ENCODE assay signal across 9 cellular contexts in the genomic region with DNA sequence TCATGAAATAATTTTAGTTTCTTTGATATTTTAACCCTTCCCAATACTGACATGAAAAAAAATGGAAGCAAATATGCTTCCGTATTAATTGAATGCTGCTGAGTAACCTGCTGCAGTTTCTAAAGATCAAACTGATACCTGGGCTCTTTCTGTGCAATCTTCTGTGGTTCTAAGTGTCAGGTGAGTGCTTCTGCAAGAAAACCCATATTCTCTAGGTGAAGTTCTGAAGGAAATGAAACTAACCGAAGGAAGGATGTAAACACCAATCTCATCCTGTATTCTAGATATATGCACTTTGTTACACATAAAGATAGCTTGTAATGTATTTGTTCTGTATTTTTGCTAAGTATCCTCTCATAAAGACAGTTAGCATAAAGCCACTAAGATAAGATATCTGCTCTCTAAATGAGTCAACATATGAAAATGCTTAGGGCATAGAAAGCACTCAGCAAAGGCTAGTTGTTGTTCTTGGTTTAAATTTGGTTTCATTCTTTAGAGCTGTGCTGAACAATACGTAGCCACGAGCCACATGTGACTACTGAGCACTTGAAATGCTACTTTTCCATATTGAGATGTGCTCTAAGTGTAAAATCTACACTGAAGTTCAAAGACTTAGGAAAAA. TPM values are rescaled to one million over a fixed set of nuclear protein-coding genes. Genes with fewer than 3 reads are reported as not detected.
DNase-seq lines count a peak whose midpoint lies in the region; ATAC-seq, FAIRE-seq and TF ChIP-seq lines count a peak whose summit lies in the region.
"Had no signal": no experiment of that assay in that cellular context is flagged by ENCODE, and none has a peak within 500 bp of the region (broad histone marks: within the 10 kb centered on the region; RNA-seq: fewer than 3 reads in every experiment).

No MANE protein-coding gene starts in this region.

- BruUV-seq in GM12878 (replicated peaks; lab: Mats Ljungman, UMichigan), result no TSS peak

- H3K36me3 ChIP-seq in CD4-positive, alpha-beta memory T cell (ENCODE audit: insufficient read depth, low read length), result no peaks in the 10 kb centered on the region
- no peaks in the 10 kb centered on the region for H3K36me3 ChIP-seq in GM12878 (ENCODE audit: control insufficient read depth in 2 of 2, insufficient read depth in 2 of 2, low read length in 1 of 2)

- DNase-seq in CD4-positive, alpha-beta memory T cell, result peak in 4 of 5 donors; percentile 18 to 49 (median 38)
- DNase-seq in GM12878 (ENCODE audit: low read depth, low spot score) (peak; percentile 21), NCI-H2029 (lab: John Stamatoyannopoulos, UW) (no peak), RCC 7860 (ENCODE audit: low spot score) (no peak), NCI-H146 treated with DMSO at 0.1 percent for 48 hours (lab: John Stamatoyannopoulos, UW; ENCODE audit: unreplicated experiment) (no peak), HPDE6-E6E7 (ENCODE audit: extremely low spot score) (no peak)

- H3K4me3 Mint-ChIP-seq in CD4-positive, alpha-beta memory T cell, result peak overlapping the region; percentile 69 to 86 (median 78)

- intact Hi-C loops in CD4-positive, alpha-beta memory T cell (cut with micrococcal nuclease), result loop anchor here (1.0 to 5.0 kb wide), 3 partner anchors 10 to 52 kb away; partner anchors contain the start of gene ITGA2
- intact Hi-C loops in GM12878 (cut with micrococcal nuclease; ENCODE audit: unreplicated experiment), result loop anchor here (5.0 kb wide), 1 partner anchor 94 kb away; no protein-coding TSS in a partner anchor

- no peaks in the 10 kb centered on the region for H4K20me1 ChIP-seq in GM12878 (ENCODE audit: control insufficient read depth, insufficient read depth)

- peak overlapping the region; percentile 33 for H3K27ac ChIP-seq in CD4-positive, alpha-beta memory T cell (ENCODE audit: low read depth, low read length)
- no peak overlapping the region for H3K27ac ChIP-seq in GM12878 (ENCODE audit: control insufficient read depth, insufficient read depth)

- H3K9ac ChIP-seq in GM12878 (ENCODE audit: control insufficient read depth, insufficient read depth, low read length), result no peak overlapping the region

- CTCF ChIA-PET in CD4-positive, alpha-beta memory T cell (lab: Charles Lee; ENCODE audit: partially characterized antibody), result interaction anchor here (1.0 to 2.2 kb wide), 4 partner anchors 9 to 93 kb away, joined by 3 to 6 read pairs (median 4); partner anchors contain the start of gene MOCS2
- CTCF ChIA-PET in GM12878 (lab: Yijun Ruan, JAX), result interaction anchor here (0.8 to 2.6 kb wide), 3 partner anchors 17 to 126 kb away, joined by 3 to 7 read pairs (median 3); no protein-coding TSS in a partner anchor

- peak in 1 of 2 experiments; percentile 35; a peak in 1 of 4 replicates for TF ChIP-seq EP300 in GM12878 (IDR thresholded peaks at IDR 0.05; ENCODE audit: borderline replicate concordance in 1 of 2, control insufficient read depth in 1 of 2, low read depth in 2 of 2, low read length in 2 of 2)

- H3K27ac Mint-ChIP-seq in CD4-positive, alpha-beta memory T cell, result peak overlapping the region; percentile 38 to 76 (median 53)

- POLR2A ChIA-PET in CD4-positive, alpha-beta memory T cell (lab: Charles Lee; ENCODE audit: partially characterized antibody), result interaction anchor here (1.4 to 1.7 kb wide), 2 partner anchors 9 to 68 kb away, joined by 3 to 5 read pairs; partner anchors contain the start of gene MOCS2
- POLR2A ChIA-PET in GM12878 (lab: Charles Lee), result no interaction called here

- H3K79me2 ChIP-seq in GM12878 (ENCODE audit: control insufficient read depth, insufficient read depth, low read length), result no peaks in the 10 kb centered on the region

- RAD21 ChIA-PET in GM12878 (lab: Charles Lee; ENCODE audit: unreplicated experiment), result no interaction called here

- H3K4me2 ChIP-seq in GM12878 (ENCODE audit: control insufficient read depth, insufficient read depth), result peak overlapping the region; percentile 57; the same call in 1 of the 2 replicates

- peaks cover 0 to 2% (median 0%) of the 10 kb centered on the region in 8 donors for H3K9me3 Mint-ChIP-seq in CD4-positive, alpha-beta memory T cell

- under 1% methylated on average over 4 of the region's 4 CpGs for WGBS in GM12878 (ENCODE audit: insufficient coverage, insufficient replicate concordance, low lambda C conversion rate, missing lambda C conversion rate)

- no peak for TF ChIP-seq POLR2A in GM12878 (IDR thresholded peaks at IDR 0.05; ENCODE audit: low read depth, low read length)

- peaks cover 14 to 30% (median 23%) of the 10 kb centered on the region in 4 donors for H3K4me1 Mint-ChIP-seq in CD4-positive, alpha-beta memory T cell

- H2AFZ ChIP-seq in GM12878 (ENCODE audit: control insufficient read depth, low read depth, low read length), result no peak overlapping the region

- ATAC-seq in GM19397 (IDR thresholded peaks at IDR 0.05; ENCODE audit: unreplicated experiment), result peak; percentile 91
- peak; percentile 95 for ATAC-seq in HG03175 (IDR thresholded peaks at IDR 0.05; ENCODE audit: unreplicated experiment)
- peak; percentile 95 for ATAC-seq in GM12878

- no peaks in the 10 kb centered on the region for H3K36me3 Mint-ChIP-seq in CD4-positive, alpha-beta memory T cell

- H3K4me1 ChIP-seq in CD4-positive, alpha-beta memory T cell (ENCODE audit: insufficient read depth, low read length), result peaks cover 24% of the 10 kb centered on the region
- H3K4me1 ChIP-seq in GM12878 (ENCODE audit: control insufficient read depth, insufficient read depth, low read length), result peaks cover 4% of the 10 kb centered on the region; the same call in 1 of the 2 replicates

- no peak for TF ChIP-seq RAD21 in GM12878 (IDR thresholded peaks at IDR 0.05; ENCODE audit: insufficient read depth, low read depth, low read length)

- H3K27me3 Mint-ChIP-seq in CD4-positive, alpha-beta memory T cell, result no peaks in the 10 kb centered on the region

- SMC1A ChIA-PET in GM12878 (lab: Charles Lee; ENCODE audit: uncharacterized antibody, unreplicated experiment), result interaction anchor here (0.9 to 1.5 kb wide), 3 partner anchors 12 to 126 kb away, joined by 3 read pairs; no protein-coding TSS in a partner anchor

- in situ Hi-C loops in GM12878 (cut with MboI), result no loop called here

- no peaks in the 10 kb centered on the region for H3K27me3 ChIP-seq in CD4-positive, alpha-beta memory T cell (ENCODE audit: insufficient read depth, low read length)
- no peaks in the 10 kb centered on the region for H3K27me3 ChIP-seq in GM12878 (replicated peaks in 1 of 2; ENCODE audit: control insufficient read depth in 2 of 2, insufficient read depth in 2 of 2, low read length in 1 of 2)

- H3K9me3 ChIP-seq in CD4-positive, alpha-beta memory T cell (ENCODE audit: control insufficient read depth in 1 of 2, low read length in 2 of 2), result no peaks in the 10 kb centered on the region
- H3K9me3 ChIP-seq in GM12878 (replicated peaks; ENCODE audit: control insufficient read depth, insufficient read depth, low read length), result no peaks in the 10 kb centered on the region

- no peak for TF ChIP-seq CTCF in GM12878 (IDR thresholded peaks at IDR 0.05 in 2 of 3, conservative IDR thresholded peaks at IDR 0.05 in 1 of 3; ENCODE audit: control insufficient read depth in 2 of 3, extremely low read depth in 1 of 3, insufficient read depth in 1 of 3, low read depth in 3 of 3, low read length in 3 of 3)

- FAIRE-seq in GM12878 (lab: Jason Lieb, UNC), result peak; percentile 23
- no peak for FAIRE-seq in RCC 7860 (lab: Jason Lieb, UNC)
- FAIRE-seq: endometrium had no signal

- peak overlapping the region in 1 of 2 donors; percentile 17 for H3K4me3 ChIP-seq in CD4-positive, alpha-beta memory T cell (ENCODE audit: low read length in 2 of 2)
- no peak overlapping the region for H3K4me3 ChIP-seq in GM12878

TF ChIP-seq in GM12878, 131 proteins besides CTCF, POLR2A, EP300 and RAD21 (continues in another document):
- TF ChIP-seq, protein P1, sequence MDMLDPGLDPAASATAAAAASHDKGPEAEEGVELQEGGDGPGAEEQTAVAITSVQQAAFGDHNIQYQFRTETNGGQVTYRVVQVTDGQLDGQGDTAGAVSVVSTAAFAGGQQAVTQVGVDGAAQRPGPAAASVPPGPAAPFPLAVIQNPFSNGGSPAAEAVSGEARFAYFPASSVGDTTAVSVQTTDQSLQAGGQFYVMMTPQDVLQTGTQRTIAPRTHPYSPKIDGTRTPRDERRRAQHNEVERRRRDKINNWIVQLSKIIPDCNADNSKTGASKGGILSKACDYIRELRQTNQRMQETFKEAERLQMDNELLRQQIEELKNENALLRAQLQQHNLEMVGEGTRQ (IDR thresholded peaks at IDR 0.05; ENCODE audit: borderline replicate concordance, low read depth, low read length), result peak; percentile 3; the same call in 1 of the 2 replicates

RNA-seq across cellular contexts. Expression of gene ITGA2, which starts 52.0 kb away (rescaled TPM):
- total RNA-seq in CD4-positive, alpha-beta memory T cell, result 1 to 10 TPM; 1.4 to 1.6 TPM
- polyA plus RNA-seq in CD4-positive, alpha-beta memory T cell, result under 1 TPM; 0.30 to 0.47 TPM
- not detected in 2 replicates for total RNA-seq in GM12878 (2013; cell fraction: nucleolus; rRNA removed)
- total RNA-seq in GM12878 (2014; rRNA removed), result not detected in 2 replicates
- not detected in 2 replicates for total RNA-seq in GM12878 (2014; rRNA removed; fragmentation: Illumina TruSeq; extraction: Trizol)
- total RNA-seq in GM12878 (2021), result 0.13 TPM in 2 replicates
- polyA plus RNA-seq in GM12878 (2011; ENCODE audit: low read depth), result 0.07 TPM
- 0.01 TPM in 1 of 2 replicates, not detected in the other for polyA plus RNA-seq in GM12878 (2011; rRNA removed)
- polyA plus RNA-seq in GM12878 (2011; cell fraction: cytosol; rRNA removed), result under 0.01 TPM in 1 of 2 replicates, not detected in the other
- not detected in 2 replicates for polyA plus RNA-seq in GM12878 (2011; cell fraction: nucleus; rRNA removed)
- polyA plus RNA-seq in GM12878 (2012), result 0.04 and 0.07 TPM in 2 replicates
- polyA plus RNA-seq in GM12878 (2014; fragmentation: Illumina TruSeq; extraction: Trizol), result not detected in 2 replicates
- under 1 TPM in 1 of 2 experiments, not detected in 1; under 0.01 TPM for polyA plus RNA-seq in GM12878 (2014; fragmentation: Nextera tagmentation; extraction: Ambion mirVana)
- polyA plus RNA-seq in GM12878 (2014; rRNA removed), result 0.04 TPM in 1 of 2 replicates, not detected in the other
- polyA plus RNA-seq in GM12878 (2016; fragmentation: Nextera tagmentation; extraction: Ambion mirVana), result not detected
- polyA minus RNA-seq in GM12878 (2011; rRNA and poly(A)+ RNA removed), result not detected in 2 replicates
- not detected in 2 replicates for polyA minus RNA-seq in GM12878 (2011; cell fraction: cytosol; rRNA and poly(A)+ RNA removed)
- not detected in 2 replicates for polyA minus RNA-seq in GM12878 (2011; cell fraction: nucleus; rRNA and poly(A)+ RNA removed)

Comparison
In these comparisons a context has a peak if more than half of its experiments do, and no peak if none do; other contexts are left out.
1. DNase-seq: peak in CD4-positive, alpha-beta memory T cell (4 of 5) and GM12878 (single experiment); none in NCI-H2029 (single experiment), RCC 7860 (single experiment), NCI-H146 treated with DMSO at 0.1 percent for 48 hours (single experiment) and HPDE6-E6E7 (single experiment).
2. Peak in every context shown above with its lines, with median percentiles within 50 percentile points of each other: ATAC-seq.